In the genomic region with DNA sequence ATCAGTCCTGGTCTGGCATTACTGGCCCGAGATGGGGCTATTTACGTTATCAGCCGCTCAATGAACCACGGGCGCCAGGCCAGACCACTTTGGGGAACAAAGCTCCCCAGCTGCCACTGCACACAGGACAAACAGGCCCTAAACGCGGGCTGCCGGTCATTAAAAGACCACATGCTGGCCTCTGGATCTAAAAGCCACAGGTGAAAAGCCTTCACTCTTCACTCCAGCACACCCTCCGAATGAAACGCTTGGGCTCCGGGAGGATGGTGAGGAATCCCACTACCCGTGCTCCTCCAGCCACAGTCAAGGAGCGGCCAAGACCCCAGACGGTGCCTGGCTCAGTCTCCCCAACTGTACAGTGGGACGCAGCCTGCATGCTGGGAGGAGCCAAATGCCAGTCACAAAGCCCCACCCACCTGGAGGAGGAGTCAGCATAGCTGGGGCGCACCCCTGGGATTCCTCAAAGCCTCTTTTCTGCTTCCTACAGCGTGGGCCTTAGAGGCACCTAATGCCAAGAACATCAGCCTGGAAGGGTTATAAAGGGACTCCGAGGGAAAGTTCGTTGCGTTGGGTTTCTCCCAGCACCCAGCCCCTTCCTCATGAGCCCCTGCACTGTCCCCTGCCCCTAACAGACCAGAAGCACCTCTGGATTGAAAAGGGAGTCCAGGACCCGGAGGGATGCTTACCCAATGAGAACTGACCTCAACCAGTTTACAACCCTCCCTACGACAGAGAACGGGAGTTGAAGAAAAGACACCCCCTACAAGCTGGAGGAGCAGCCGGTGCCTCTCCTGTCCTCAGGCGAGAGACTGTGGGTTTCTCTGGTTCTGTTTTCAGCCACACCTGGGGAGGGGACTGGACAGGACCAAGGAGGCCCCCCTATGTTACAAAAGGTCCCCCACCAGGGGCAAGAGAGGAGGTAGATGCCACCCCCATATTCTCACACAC, we compare ENCODE assay signal across 8 cellular contexts. TPM values are rescaled to one million over a fixed set of nuclear protein-coding genes. Genes with fewer than 3 reads are reported as not detected.
DNase-seq lines count a peak whose midpoint lies in the region; ATAC-seq, FAIRE-seq and TF ChIP-seq lines count a peak whose summit lies in the region.

No MANE protein-coding gene starts in this region.

- H3K4me1 ChIP-seq in SJCRH30 (peaks cover 9% of the 10 kb centered on the region; the same call in 1 of the 2 replicates), foreskin keratinocyte (peaks cover 33% of the 10 kb centered on the region), prostate gland (replicated peaks) (peaks cover 25% of the 10 kb centered on the region), ovary (ENCODE audit: insufficient read depth) (peaks cover 10% of the 10 kb centered on the region)

- no peak for FAIRE-seq in H54 (lab: Jason Lieb, UNC)

- no peak overlapping the region for H3K27ac ChIP-seq in SJCRH30
- H3K27ac ChIP-seq in foreskin keratinocyte, result no peak overlapping the region
- peak overlapping the region; percentile 11 to 90 for H3K27ac ChIP-seq in prostate gland
- H3K27ac ChIP-seq in ovary, result no peak overlapping the region

- H3K9me3 ChIP-seq in SJCRH30 (replicated peaks) (no peaks in the 10 kb centered on the region), prostate gland (no peaks in the 10 kb centered on the region), ovary (no peaks in the 10 kb centered on the region)

- peak; percentile 37 for ATAC-seq in foreskin keratinocyte
- ATAC-seq in GM21717 (IDR thresholded peaks at IDR 0.05; ENCODE audit: unreplicated experiment), result no peak
- no peak for ATAC-seq in GM19023 (IDR thresholded peaks at IDR 0.05; ENCODE audit: unreplicated experiment)

- H3K27me3 ChIP-seq in SJCRH30 (no peaks in the 10 kb centered on the region), foreskin keratinocyte (no peaks in the 10 kb centered on the region), prostate gland (replicated peaks; ENCODE audit: insufficient read depth) (no peaks in the 10 kb centered on the region), ovary (no peaks in the 10 kb centered on the region)

- TF ChIP-seq POLR2A in H54 (IDR thresholded peaks at IDR 0.05; ENCODE audit: low read depth, low read length) (peak; percentile 27; the same call in 1 of the 2 replicates), prostate gland (IDR thresholded peaks at IDR 0.05) (peak; percentile 26), ovary (IDR thresholded peaks at IDR 0.05) (no peak)

- WGBS in prostate gland, result 47% methylated on average over 25 of the region's 25 CpGs
- WGBS in ovary, 3 donors, result 79 to 81% (median 80%) methylated on average over 25 of the region's 25 CpGs

- intact Hi-C loops in prostate gland (cut with DNase I) (loop anchor here (10.0 kb wide), 1 partner anchor 330 kb away; no protein-coding TSS in a partner anchor), ovary (cut with DNase I) (loop anchor here in 2 of 4 donors (5.0 to 10.0 kb wide), 3 partner anchors 152 to 260 kb away; no protein-coding TSS in a partner anchor)

- no peak for TF ChIP-seq EP300 in ovary (IDR thresholded peaks at IDR 0.05)

- no peak for TF ChIP-seq CTCF in foreskin keratinocyte (conservative IDR thresholded peaks at IDR 0.05)
- TF ChIP-seq CTCF in prostate gland (IDR thresholded peaks at IDR 0.05), result no peak
- TF ChIP-seq CTCF in ovary (IDR thresholded peaks at IDR 0.05), result no peak

- H3K4me3 ChIP-seq in SJCRH30 (no peak overlapping the region), prostate gland (no peak overlapping the region), ovary (no peak overlapping the region)

- H3K36me3 ChIP-seq in SJCRH30 (no peaks in the 10 kb centered on the region; the same call in 1 of the 2 replicates), prostate gland (no peaks in the 10 kb centered on the region), ovary (no peaks in the 10 kb centered on the region)

- DNase-seq in H54 (ENCODE audit: insufficient read length, low spot score) (peak; percentile 97), SJCRH30 (peak; percentile 19 to 55), foreskin keratinocyte (peak in 1 of 2 donors; percentile 74), prostate gland (ENCODE audit: low spot score) (peak; percentile 70), ovary (no peak), T-helper 9 cell (no peak)

RNA-seq across cellular contexts. Expression of a gene that starts 4.7 kb away (rescaled TPM):
- 26.9 and 31.6 TPM in 2 replicates for total RNA-seq in SJCRH30 (2014; rRNA removed; shearing (Covaris generic))
- 41.4 and 42.0 TPM in 2 replicates for total RNA-seq in foreskin keratinocyte
- 21.1 and 22.2 TPM in 2 replicates for polyA plus RNA-seq in foreskin keratinocyte
- total RNA-seq in prostate gland, result 10 to 100 TPM; 40.4 to 75.0 TPM
- total RNA-seq in ovary, result 10 to 100 TPM in 3 of 7 donors, 1 to 10 TPM in 4; 3.7 to 35.5 (median 9.4) TPM
- polyA plus RNA-seq in ovary, result 1 to 10 TPM; 4.5 to 8.7 TPM

Comparison
In these comparisons a context has a peak if more than half of its experiments do, and no peak if none do; other contexts are left out.
1. DNase-seq: peak in H54 (single experiment), SJCRH30 (2 of 2) and prostate gland (single experiment); none in ovary (0 of 5) and T-helper 9 cell (single experiment).
2. H3K27ac ChIP-seq: peak in prostate gland (2 of 2); none in SJCRH30 (single experiment), foreskin keratinocyte (single experiment) and ovary (0 of 2).